25 cellular contexts compared by ENCODE assay signal in the genomic region with DNA sequence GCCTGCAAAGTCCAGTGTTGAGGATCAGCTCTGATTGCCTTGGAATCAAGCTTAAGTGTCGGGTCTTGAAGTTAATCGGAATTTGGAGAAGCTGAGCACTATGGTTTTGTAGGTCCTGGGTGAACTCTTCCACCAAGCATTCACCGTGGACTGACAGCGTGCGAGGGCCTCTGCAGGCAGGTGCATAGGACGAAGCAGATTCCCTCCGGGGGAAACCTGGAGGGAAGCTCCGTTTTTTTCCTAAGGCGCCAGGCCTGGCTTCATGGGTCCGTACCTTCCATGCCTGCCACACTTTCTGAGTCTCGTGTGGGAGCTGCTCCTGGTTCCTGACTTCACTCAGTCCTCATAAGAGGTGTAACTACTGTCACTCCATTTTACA.
DNase-seq lines count a peak whose midpoint lies in the region; ATAC-seq, FAIRE-seq and TF ChIP-seq lines count a peak whose summit lies in the region.
"Had no signal": no experiment of that assay in that cellular context is flagged by ENCODE, and none has a peak within 500 bp of the region (broad histone marks: within the 10 kb centered on the region; RNA-seq: fewer than 3 reads in every experiment).

No MANE protein-coding gene starts in this region.

- H3K23me2 ChIP-seq in H1 (ENCODE audit: low read depth, low read length), result peaks cover 2% of the 10 kb centered on the region; the same call in 1 of the 2 replicates

- H3K4me1 ChIP-seq in HepG2 (ENCODE audit: insufficient read depth, low read length) (peaks cover 90% of the 10 kb centered on the region), right lobe of liver (peaks cover 0 to 62% (median 30%) of the 10 kb centered on the region in 4 donors), GM23338 (ENCODE audit: insufficient read depth) (peaks cover 35% of the 10 kb centered on the region), H1 (replicated peaks in 1 of 4; ENCODE audit: control insufficient read depth in 3 of 4, insufficient read depth in 4 of 4, low read length in 3 of 4) (peaks cover 11 to 42% (median 27%) of the 10 kb centered on the region in 4 experiments), uterus (no peaks in the 10 kb centered on the region)

- H3F3A ChIP-seq in GM23338 (replicated peaks; ENCODE audit: low read depth), result peaks cover 5% of the 10 kb centered on the region; the same call in 1 of the 2 replicates

- no peak overlapping the region for H2BK15ac ChIP-seq in H1 (ENCODE audit: low read length)

- no peak overlapping the region for H2BK5ac ChIP-seq in H1 (ENCODE audit: low read depth, low read length)

- no peak for TF ChIP-seq CTCF in HepG2 (CRISPR knock-in tag; IDR thresholded peaks at IDR 0.05)
- no peak for TF ChIP-seq CTCF in right lobe of liver (IDR thresholded peaks at IDR 0.05)
- TF ChIP-seq CTCF in GM23338 (conservative IDR thresholded peaks at IDR 0.05; ENCODE audit: low read depth in 2 of 2), result no peak
- no peak for TF ChIP-seq CTCF in H1 (IDR thresholded peaks at IDR 0.05; ENCODE audit: control extremely low read depth in 1 of 3, insufficient read depth in 1 of 3, low read depth in 1 of 3, low read length in 3 of 3)
- no peak for TF ChIP-seq CTCF in uterus (IDR thresholded peaks at IDR 0.05)

- no TSS peak for BruUV-seq in HepG2 (replicated peaks; lab: Mats Ljungman, UMichigan)

- no peak overlapping the region for H2BK20ac ChIP-seq in H1 (ENCODE audit: low read length)

- CTCF ChIA-PET in HepG2 (lab: Yijun Ruan, JAX; ENCODE audit: low intra/inter-chr PET ratio, low total read pairs), result no interaction called here
- CTCF ChIA-PET in H1 (lab: Charles Lee; ENCODE audit: partially characterized antibody), result interaction anchor here (0.6 to 1.7 kb wide), 8 partner anchors 9 to 254 kb away, joined by 3 to 10 read pairs (median 4); no protein-coding TSS in a partner anchor

- H3K4me1 Mint-ChIP-seq in GM23338, result peaks cover 57% of the 10 kb centered on the region

- no peak for DNase-seq in HepG2 (ENCODE audit: low spot score)
- DNase-seq in right lobe of liver, result no peak
- DNase-seq in GM23338 (ENCODE audit: low spot score), result no peak
- DNase-seq in H1 (ENCODE audit: low read depth in 1 of 2, low spot score in 2 of 2), result peak in 1 of 2 experiments; percentile 41
- DNase-seq in urothelium cell line (ENCODE audit: low spot score), result no peak
- no peak for DNase-seq in uterus
- no peak for DNase-seq in superior temporal gyrus (ENCODE audit: extremely low spot score)
- DNase-seq: DMS 273 treated with DMSO at 0.1 percent for 48 hours, DMS79, NCI-H1105, NCI-H1436 treated with DMSO at 0.1 percent for 48 hours, NCI-H2029, NCI-H446 treated with DMSO at 0.1 percent for 48 hours, NCI-H526, NCI-H82, PC-9 had no signal

- no peak for TF ChIP-seq EP300 in HepG2 (IDR thresholded peaks at IDR 0.05; ENCODE audit: low read depth in 2 of 2, low read length in 2 of 2)
- no peak for TF ChIP-seq EP300 in HepG2 (CRISPR knock-in tag; IDR thresholded peaks at IDR 0.05; ENCODE audit: borderline replicate concordance)
- TF ChIP-seq EP300 in H1 (IDR thresholded peaks at IDR 0.05; ENCODE audit: borderline replicate concordance in 1 of 2, low read depth in 2 of 2, low read length in 2 of 2), result no peak

- no peak overlapping the region for H3K14ac ChIP-seq in H1 (ENCODE audit: insufficient read length)

- POLR2A ChIA-PET in HepG2 (lab: Yijun Ruan, JAX) (interaction anchor here (1.5 kb wide), 1 partner anchor 11 kb away, joined by 6 read pairs; no protein-coding TSS in a partner anchor), H1 (lab: Charles Lee; ENCODE audit: partially characterized antibody) (interaction anchor here (1.3 kb wide), 1 partner anchor 10 kb away, joined by 3 read pairs; no protein-coding TSS in a partner anchor)

- 0 out of 2 replicates have a peak overlapping the region, but pooled peaks have one; percentile 14 for H2AK5ac ChIP-seq in H1 (ENCODE audit: low read depth, low read length)

- no peak overlapping the region for H2BK12ac ChIP-seq in H1 (ENCODE audit: low read depth, low read length)

- no peaks in the 10 kb centered on the region for H3K9me3 Mint-ChIP-seq in GM23338
- H3K9me3 Mint-ChIP-seq: CD8-positive, alpha-beta memory T cell had no signal

- H3K56ac ChIP-seq in H1 (replicated peaks; ENCODE audit: insufficient read length, low read depth, low read length), result no peak overlapping the region

- H3K27ac ChIP-seq in HepG2 (ENCODE audit: extremely low read length, insufficient read depth, low read length) (peak overlapping the region; percentile 55), right lobe of liver (peak overlapping the region in 1 of 3 donors; percentile 73), GM23338 (ENCODE audit: low read depth) (peak overlapping the region; percentile 5; the same call in 1 of the 2 replicates), H1 (ENCODE audit: low read depth, low read length) (no peak overlapping the region), uterus (no peak overlapping the region)
- H3K27ac ChIP-seq: C4-2B, PC-9, SJCRH30 had no signal

- no peak overlapping the region for H3K23ac ChIP-seq in H1 (ENCODE audit: insufficient read length)

- H3K18ac ChIP-seq in H1 (ENCODE audit: extremely low read depth, low read length), result no peak overlapping the region

- H3K27me3 ChIP-seq in HepG2 (ENCODE audit: control insufficient read depth in 1 of 2, insufficient read depth in 2 of 2, low read length in 2 of 2) (no peaks in the 10 kb centered on the region), right lobe of liver (no peaks in the 10 kb centered on the region), GM23338 (ENCODE audit: insufficient read depth) (no peaks in the 10 kb centered on the region), H1 (replicated peaks in 1 of 4; ENCODE audit: control insufficient read depth in 3 of 4, extremely low read depth in 1 of 4, insufficient read depth in 3 of 4, low read length in 3 of 4) (no peaks in the 10 kb centered on the region), uterus (no peaks in the 10 kb centered on the region)
- H3K27me3 ChIP-seq: SJCRH30 had no signal

- H2BK120ac ChIP-seq in H1 (replicated peaks; ENCODE audit: low read depth, low read length), result no peak overlapping the region

- H3K27ac Mint-ChIP-seq in GM23338, result peak overlapping the region; percentile 82

- in situ Hi-C loops in HepG2 (cut with HindIII; ENCODE audit: extremely low pct_ligation_motif_present, low pct_unique_long_range_greater_than_20kb), result no loop called here

- no peak for ATAC-seq in HepG2
- ATAC-seq in right lobe of liver, result no peak
- no peak for ATAC-seq in GM23338
- ATAC-seq in HG02588 (IDR thresholded peaks at IDR 0.05; ENCODE audit: unreplicated experiment), result no peak
- ATAC-seq: K562, Right ventricle myocardium inferior, SK-N-SH treated with all-trans-retinoic acid at 6 μM for 48 hours had no signal

- H3K36me3 Mint-ChIP-seq in GM23338 (ENCODE audit: low read depth), result no peaks in the 10 kb centered on the region; the same call in 2 of the 3 replicates
- H3K36me3 Mint-ChIP-seq: CD8-positive, alpha-beta memory T cell had no signal

- H3K79me1 ChIP-seq in H1 (ENCODE audit: low read depth, low read length), result peaks cover 22% of the 10 kb centered on the region

- no peak overlapping the region for H3K4ac ChIP-seq in H1 (replicated peaks; ENCODE audit: insufficient read length, low read depth, low read length)

- TF ChIP-seq RAD21 in HepG2 (CRISPR knock-in tag; IDR thresholded peaks at IDR 0.05), result no peak
- TF ChIP-seq RAD21 in H1 (IDR thresholded peaks at IDR 0.05 in 1 of 2, conservative IDR thresholded peaks at IDR 0.05 in 1 of 2; ENCODE audit: low read depth in 2 of 2, low read length in 2 of 2), result no peak

- intact Hi-C loops in HepG2 (cut with micrococcal nuclease; ENCODE audit: unreplicated experiment), result no loop called here
- intact Hi-C loops in right lobe of liver (cut with DNase I), result no loop called here
- intact Hi-C loops in uterus (cut with DNase I; ENCODE audit: low total_unique reads), result no loop called here

- H3K4me2 ChIP-seq in HepG2 (ENCODE audit: low read depth, low read length), result no peak overlapping the region; the same call in 1 of the 2 replicates
- H3K4me2 ChIP-seq in GM23338, result no peak overlapping the region
- no peak overlapping the region for H3K4me2 ChIP-seq in H1 (ENCODE audit: insufficient read depth in 1 of 2, low read depth in 2 of 2, low read length in 2 of 2)
- H3K4me2 ChIP-seq: PC-9 had no signal

- H3K9ac ChIP-seq in HepG2 (ENCODE audit: insufficient read depth, low read depth, low read length) (no peak overlapping the region), H1 (replicated peaks in 1 of 4; ENCODE audit: extremely low read depth in 1 of 4, low read depth in 3 of 4, low read length in 3 of 4) (no peak overlapping the region; a peak in 1 of 7 replicates)

- no peaks in the 10 kb centered on the region for H3K9me3 ChIP-seq in HepG2 (ENCODE audit: low read length)
- H3K9me3 ChIP-seq in right lobe of liver, result no peaks in the 10 kb centered on the region
- H3K9me3 ChIP-seq in H1 (ENCODE audit: insufficient read depth in 2 of 2, low read depth in 1 of 2, low read length in 1 of 2), result no peaks in the 10 kb centered on the region
- H3K9me3 ChIP-seq in uterus, result no peaks in the 10 kb centered on the region
- H3K9me3 ChIP-seq: SJCRH30 had no signal

- no peak overlapping the region for H4K8ac ChIP-seq in H1 (ENCODE audit: extremely low read depth, insufficient read depth, low read length)

- H2AFZ ChIP-seq in HepG2 (ENCODE audit: low read length) (no peak overlapping the region), GM23338 (no peak overlapping the region), H1 (ENCODE audit: low read length) (no peak overlapping the region)
- H2AFZ ChIP-seq: PC-9 had no signal

- H3K27me3 Mint-ChIP-seq in GM23338 (ENCODE audit: insufficient read depth, low read depth, poor library complexity), result peaks cover 28% of the 10 kb centered on the region
- H3K27me3 Mint-ChIP-seq: CD8-positive, alpha-beta memory T cell had no signal

- no peaks in the 10 kb centered on the region for H3K9me2 ChIP-seq in GM23338 (ENCODE audit: insufficient read depth)

- TF ChIP-seq POLR2A in HepG2 (IDR thresholded peaks at IDR 0.05; ENCODE audit: insufficient read depth in 1 of 2, low read depth in 2 of 2, low read length in 2 of 2), result no peak
- TF ChIP-seq POLR2A in right lobe of liver (IDR thresholded peaks at IDR 0.05), result no peak
- no peak for TF ChIP-seq POLR2A in H1 (IDR thresholded peaks at IDR 0.05; ENCODE audit: control extremely low read depth in 1 of 2, low read depth in 2 of 2, low read length in 2 of 2)
- TF ChIP-seq POLR2A in uterus (IDR thresholded peaks at IDR 0.05), result no peak

- FAIRE-seq in HepG2 (lab: Jason Lieb, UNC) (no peak), H1 (lab: Jason Lieb, UNC) (no peak), urothelium cell line (lab: Jason Lieb, UNC) (peak; percentile 79)
- FAIRE-seq: A204.1, H54, K562 had no signal

- H3K4me3 Mint-ChIP-seq in GM23338, result no peak overlapping the region; the same call in 2 of the 3 replicates

- H4K5ac ChIP-seq in H1 (ENCODE audit: insufficient read length, low read depth, low read length), result no peak overlapping the region

- H4K20me1 ChIP-seq in HepG2 (ENCODE audit: insufficient read depth, low read length) (peaks cover 24% of the 10 kb centered on the region), GM23338 (replicated peaks; ENCODE audit: insufficient read depth) (peaks cover 31% of the 10 kb centered on the region), H1 (replicated peaks in 1 of 2; ENCODE audit: control insufficient read depth in 1 of 2, insufficient read depth in 2 of 2, low read length in 2 of 2) (peaks cover 7 to 23% of the 10 kb centered on the region in 2 experiments)

- no peak overlapping the region for H4K91ac ChIP-seq in H1 (replicated peaks; ENCODE audit: insufficient read length, low read length)

- WGBS in HepG2 (ENCODE audit: low lambda C conversion rate), result 100% methylated on average over 2 of the region's 11 CpGs
- no CpG with 5 or more reads among the region's 11 CpGs for WGBS in right lobe of liver (ENCODE audit: insufficient coverage, low coverage, low lambda C conversion rate, missing lambda C conversion rate)
- 89% methylated on average over 11 of the region's 11 CpGs; no CpG with 5 or more reads in 1 of the 2 experiments for WGBS in H1 (ENCODE audit: extremely low coverage in 1 of 2, insufficient coverage in 1 of 2, insufficient read length in 1 of 2, insufficient replicate concordance in 2 of 2, low coverage in 1 of 2, low lambda C conversion rate in 2 of 2, missing lambda C conversion rate in 1 of 2), 2 experiments

- H3K36me3 ChIP-seq in HepG2 (replicated peaks in 1 of 2; ENCODE audit: control insufficient read depth in 1 of 2, insufficient read depth in 2 of 2, low read length in 2 of 2), result peaks cover 0 to 1% of the 10 kb centered on the region in 2 experiments; a peak in 1 of 5 replicates
- H3K36me3 ChIP-seq in right lobe of liver, result no peaks in the 10 kb centered on the region
- no peaks in the 10 kb centered on the region for H3K36me3 ChIP-seq in GM23338 (ENCODE audit: insufficient read depth)
- no peaks in the 10 kb centered on the region for H3K36me3 ChIP-seq in H1 (ENCODE audit: control insufficient read depth in 2 of 4, insufficient read depth in 4 of 4, low read length in 3 of 4)
- H3K36me3 ChIP-seq in uterus, result no peaks in the 10 kb centered on the region

- H3K4me3 ChIP-seq in HepG2 (replicated peaks in 1 of 3; ENCODE audit: insufficient read depth in 1 of 3, low read depth in 2 of 3, low read length in 3 of 3) (no peak overlapping the region), right lobe of liver (no peak overlapping the region), GM23338 (no peak overlapping the region), H1 (ENCODE audit: extremely low read depth in 1 of 4, insufficient read depth in 2 of 4, low read depth in 3 of 4, low read length in 4 of 4) (no peak overlapping the region), uterus (no peak overlapping the region)
- H3K4me3 ChIP-seq: K562, PC-9, SJCRH30 had no signal

- H3K79me2 ChIP-seq in HepG2 (ENCODE audit: insufficient read depth, low read length) (peaks cover 87% of the 10 kb centered on the region), GM23338 (replicated peaks; ENCODE audit: insufficient read depth) (peaks cover 84% of the 10 kb centered on the region), H1 (ENCODE audit: control insufficient read depth in 1 of 2, insufficient read depth in 2 of 2, low read length in 2 of 2) (peaks cover 0 to 76% of the 10 kb centered on the region in 2 experiments; a peak in 2 of 4 replicates)

Comparison
In these comparisons a context has a peak if more than half of its experiments do, and no peak if none do; other contexts are left out.
1. H3K27ac ChIP-seq: peak in HepG2 (single experiment) and GM23338 (single experiment); none in H1 (single experiment) and uterus (0 of 2).